ENCODE assay signal across 8 cellular contexts in the genomic region with DNA sequence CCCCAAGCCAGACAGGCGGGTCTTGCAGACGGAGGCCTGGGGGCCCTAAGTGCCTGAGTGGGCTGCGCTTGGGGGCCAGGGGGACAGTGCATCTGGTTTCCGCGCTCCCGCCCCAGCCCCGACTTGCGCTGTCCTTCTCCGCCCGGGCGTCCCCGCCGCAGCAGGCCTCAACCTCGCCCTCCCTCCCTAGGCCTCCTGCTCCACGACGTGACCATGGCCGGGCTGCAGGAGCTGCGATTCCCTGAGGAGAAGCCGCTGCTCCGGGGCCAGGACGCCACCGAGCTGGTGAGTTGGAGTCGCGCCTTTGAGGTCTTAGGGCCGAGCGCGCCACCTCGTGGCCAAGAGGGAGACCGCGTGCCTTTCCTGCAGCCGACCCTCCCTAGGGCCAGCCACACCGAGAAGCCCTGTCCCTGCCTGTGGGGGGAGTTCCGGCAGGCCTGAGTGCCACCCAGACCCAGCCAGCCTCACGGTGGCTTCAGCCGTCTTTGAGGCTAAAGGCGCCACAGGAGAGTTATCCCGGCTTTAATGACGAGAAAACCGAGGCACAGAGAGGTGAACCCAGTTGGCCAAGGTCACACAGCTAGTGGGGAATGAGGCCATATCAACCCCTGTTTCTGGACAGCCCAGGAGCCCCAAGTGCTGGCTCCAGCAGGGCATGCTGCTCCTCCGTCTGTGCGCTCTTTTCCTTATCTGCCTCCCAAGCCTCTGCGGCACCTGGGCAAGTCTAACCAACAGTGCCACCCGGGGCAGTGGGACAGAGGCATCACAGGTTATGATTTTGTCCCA. TPM values are rescaled to one million over a fixed set of nuclear protein-coding genes. Genes with fewer than 3 reads are reported as not detected.
DNase-seq lines count a peak whose midpoint lies in the region; ATAC-seq and TF ChIP-seq lines count a peak whose summit lies in the region.

No MANE protein-coding gene starts in this region.

- intact Hi-C loops in mucosa of descending colon (cut with DNase I, micrococcal nuclease) = loop anchor here (5.0 kb wide), 1 partner anchor 150 kb away; no protein-coding TSS in a partner anchor

- H3K27ac ChIP-seq in endodermal cell (ENCODE audit: low read depth, low read length) = no peak overlapping the region

- no peaks in the 10 kb centered on the region for H3K27me3 Mint-ChIP-seq in endodermal cell (ENCODE audit: insufficient read depth)

- no peak overlapping the region for H3K4me3 ChIP-seq in endodermal cell (ENCODE audit: low read length)
- no peak overlapping the region for H3K4me3 ChIP-seq in mucosa of descending colon

- no peak overlapping the region for H3K9ac ChIP-seq in endodermal cell (ENCODE audit: extremely low read depth, low read length, poor library complexity, severe bottlenecking)

- 24 to 52% methylated on average over 11 to 43 of the region's 43 CpGs for WGBS in endodermal cell (ENCODE audit: insufficient coverage in 1 of 2, insufficient read length in 1 of 2), 2 experiments

- peaks cover 16% of the 10 kb centered on the region for H3K36me3 Mint-ChIP-seq in endodermal cell (ENCODE audit: low read depth)

- TF ChIP-seq CTCF in endodermal cell (conservative IDR thresholded peaks at IDR 0.05) (peak; percentile 97), mucosa of descending colon (IDR thresholded peaks at IDR 0.05) (peak; percentile 74)

- no peaks in the 10 kb centered on the region for H3K9me3 ChIP-seq in endodermal cell (ENCODE audit: control insufficient read depth, low read length)
- H3K9me3 ChIP-seq in mucosa of descending colon = no peaks in the 10 kb centered on the region

- no peak overlapping the region for H3K27ac Mint-ChIP-seq in endodermal cell

- no peak overlapping the region for H3K4me3 Mint-ChIP-seq in endodermal cell

- no peaks in the 10 kb centered on the region for H3K27me3 ChIP-seq in endodermal cell (ENCODE audit: control insufficient read depth, insufficient read depth, low read length, poor library complexity, severe bottlenecking)

- DNase-seq in NCI-H2029 treated with DMSO at 0.1 percent for 48 hours (lab: John Stamatoyannopoulos, UW) (peak; percentile 14), NCI-H2029 (lab: John Stamatoyannopoulos, UW) (no peak), NCI-H748 treated with DMSO at 0.1 percent for 48 hours (lab: John Stamatoyannopoulos, UW) (peak; percentile 37), endodermal cell (peak; percentile 98), mucosa of descending colon (peak; percentile 78 to 84 (median 84))
- peak; percentile 44 to 50 for DNase-seq in activated CD8-positive, alpha-beta memory T cell treated with anti-CD3 and anti-CD28 coated beads for 4 hours (ENCODE audit: low read depth in 2 of 2)
- DNase-seq in stimulated activated CD8-positive, alpha-beta memory T cell treated with anti-CD3 and anti-CD28 coated beads, Interleukin-4, amount 100 ng/mL, for 1 hour (ENCODE audit: low read depth in 2 of 2, low spot score in 1 of 2) = peak; percentile 33 to 45

- H3K4me1 ChIP-seq in endodermal cell (ENCODE audit: control insufficient read depth, insufficient read depth, low read length) (peaks cover 9% of the 10 kb centered on the region), mucosa of descending colon (ENCODE audit: low read depth) (peaks cover 5% of the 10 kb centered on the region)

- ATAC-seq in HG03280 (IDR thresholded peaks at IDR 0.05; ENCODE audit: unreplicated experiment) (peak; percentile 73), mucosa of descending colon (peak; percentile 93)

- peaks cover 7% of the 10 kb centered on the region for H3K4me1 Mint-ChIP-seq in endodermal cell

- H3K9me3 Mint-ChIP-seq in endodermal cell = no peaks in the 10 kb centered on the region

- H3K36me3 ChIP-seq in endodermal cell (ENCODE audit: control insufficient read depth, insufficient read depth, low read length) = peaks cover 12% of the 10 kb centered on the region
- H3K36me3 ChIP-seq in mucosa of descending colon (ENCODE audit: low read depth) = no peaks in the 10 kb centered on the region

RNA-seq across cellular contexts. Expression of gene NDRG4, which starts 12.2 kb away (rescaled TPM):
- 10 to 100 TPM; 81.9 to 95.9 TPM for total RNA-seq in endodermal cell
- polyA plus RNA-seq in endodermal cell (2013, experiment 1 of 2) = 76.8 TPM
- polyA plus RNA-seq in endodermal cell (2013, experiment 2 of 2) = 71.1 TPM
- total RNA-seq in mucosa of descending colon = 10 to 100 TPM in 1 of 3 donors, 1 to 10 TPM in 2; 3.0 to 15.8 (median 3.6) TPM

RNA-seq across cellular contexts. Expression of gene SETD6, which starts 27.6 kb away (rescaled TPM):
- total RNA-seq in endodermal cell (10 to 100 TPM; 37.2 to 42.3 TPM), mucosa of descending colon (10 to 100 TPM; 12.8 to 17.5 (median 14.2) TPM)
- 26.0 TPM for polyA plus RNA-seq in endodermal cell (2013, experiment 1 of 2)
- 21.5 TPM for polyA plus RNA-seq in endodermal cell (2013, experiment 2 of 2)

Comparison
In these comparisons a context has a peak if more than half of its experiments do, and no peak if none do; other contexts are left out.
1. RNA of gene NDRG4, which starts 12.2 kb away (total RNA-seq): 81.9 to 95.9 TPM in endodermal cell; 3.0 to 15.8 TPM in mucosa of descending colon; every median in the first group is over 4 times any median in the second.